ENCODE assay signal across 24 cellular contexts in genomic region chr5:76469656-76470290, GRCh38.
A peak's percentile ranks its signal among the peaks of the same experiment; 100 is the strongest.
DNase-seq lines count a peak whose midpoint lies in the region; TF ChIP-seq lines count a peak whose summit lies in the region.
"Had no signal": no experiment of that assay in that cellular context is flagged by ENCODE, and none has a peak within 500 bp of the region (broad histone marks: within the 10 kb centered on the region; RNA-seq: fewer than 3 reads in every experiment).

No MANE protein-coding gene starts in this region.

- peak; percentile 45 for DNase-seq in activated CD4-positive, alpha-beta T cell treated with anti-CD3 and anti-CD28 coated beads for 48 hours
- DNase-seq in activated CD4-positive, alpha-beta T cell treated with anti-CD3 and anti-CD28 coated beads, Interleukin-2, amount 50 U/mL, for 1 hour, result no peak
- DNase-seq in CD14-positive monocyte (ENCODE audit: low spot score) (no peak), iris pigment epithelial cell (ENCODE audit: low read depth) (peak; percentile 70), NCI-H2107 treated with DMSO at 0.1 percent for 48 hours (lab: John Stamatoyannopoulos, UW; ENCODE audit: unreplicated experiment) (no peak), chondrocyte (ENCODE audit: low spot score) (no peak), GM03348 (ENCODE audit: low spot score) (no peak)
- peak; percentile 71 for DNase-seq in activated CD4-positive, alpha-beta memory T cell treated with anti-CD3 and anti-CD28 coated beads for 36 hours
- DNase-seq: 8988T; activated CD4-positive, CD25-positive, alpha-beta regulatory T cell; activated CD8-positive, alpha-beta memory T cell treated with anti-CD3 and anti-CD28 coated beads, Interleukin-2, amount 10 ng/mL, durations not matched to agents 7 days and 5 days; activated effector memory CD4-positive, alpha-beta T cell treated with anti-CD3 and anti-CD28 coated beads, Interleukin-2, amount 50 U/mL, for 16 hours; aorta; Calu3; foreskin keratinocyte; Karpas-422; left ventricle myocardium superior; NCI-H187; NCI-H345; NCI-H774; upper lobe of right lung had no signal

- H3K4me3 Mint-ChIP-seq in CD14-positive monocyte (peak overlapping the region in 1 of 2 donors; percentile 57), chondrocyte (ENCODE audit: unreplicated experiment) (no peak overlapping the region)
- no peak overlapping the region for H3K4me3 Mint-ChIP-seq in activated CD4-positive, alpha-beta memory T cell treated with anti-CD3 and anti-CD28 coated beads for 36 hours
- H3K4me3 Mint-ChIP-seq: activated CD8-positive, alpha-beta memory T cell treated with anti-CD3 and anti-CD28 coated beads, Interleukin-2, amount 10 ng/mL, durations not matched to agents 7 days and 5 days; central memory CD8-positive, alpha-beta T cell; GM23338; neural progenitor cell had no signal

- H3K4me1 Mint-ChIP-seq in CD14-positive monocyte (peaks cover 64% of the 10 kb centered on the region), chondrocyte (ENCODE audit: low read depth) (peaks cover 7% of the 10 kb centered on the region)
- H3K4me1 Mint-ChIP-seq in activated CD4-positive, alpha-beta memory T cell treated with anti-CD3 and anti-CD28 coated beads for 36 hours (ENCODE audit: low read depth), result peaks cover 93% of the 10 kb centered on the region

- H3K9me3 Mint-ChIP-seq in CD14-positive monocyte (no peaks in the 10 kb centered on the region), chondrocyte (ENCODE audit: low read depth) (peaks cover 2% of the 10 kb centered on the region)
- no peaks in the 10 kb centered on the region for H3K9me3 Mint-ChIP-seq in activated CD4-positive, alpha-beta memory T cell treated with anti-CD3 and anti-CD28 coated beads for 36 hours
- H3K9me3 Mint-ChIP-seq: central memory CD8-positive, alpha-beta T cell had no signal

- intact Hi-C loops in CD14-positive monocyte (cut with micrococcal nuclease), result loop anchor here (5.0 to 10.0 kb wide), 3 partner anchors 62 to 65 kb away; partner anchors contain the start of gene IQGAP2 (in 1 of the 2)
- intact Hi-C loops in activated CD4-positive, alpha-beta memory T cell treated with anti-CD3 and anti-CD28 coated beads for 36 hours (cut with micrococcal nuclease), result loop anchor here (5.0 kb wide), 4 partner anchors 37 to 1892 kb away; no protein-coding TSS in a partner anchor

- CTCF ChIA-PET in activated CD4-positive, alpha-beta memory T cell treated with anti-CD3 and anti-CD28 coated beads for 36 hours (lab: Charles Lee), result interaction anchor here (0.7 to 2.3 kb wide), 10 partner anchors 14 to 113 kb away, joined by 3 to 10 read pairs (median 4); partner anchors contain the start of gene IQGAP2

- H3K27me3 Mint-ChIP-seq in CD14-positive monocyte (ENCODE audit: low read depth in 3 of 3), result no peaks in the 10 kb centered on the region
- no peaks in the 10 kb centered on the region for H3K27me3 Mint-ChIP-seq in activated CD4-positive, alpha-beta memory T cell treated with anti-CD3 and anti-CD28 coated beads for 36 hours
- no peaks in the 10 kb centered on the region for H3K27me3 Mint-ChIP-seq in chondrocyte (ENCODE audit: low read depth)
- H3K27me3 Mint-ChIP-seq: activated CD8-positive, alpha-beta memory T cell treated with anti-CD3 and anti-CD28 coated beads, Interleukin-2, amount 10 ng/mL, durations not matched to agents 7 days and 5 days; central memory CD8-positive, alpha-beta T cell had no signal

- no peak for TF ChIP-seq CTCF in CD14-positive monocyte (IDR thresholded peaks at IDR 0.05)
- no peak for TF ChIP-seq CTCF in chondrocyte (IDR thresholded peaks at IDR 0.05)

- H3K36me3 Mint-ChIP-seq in CD14-positive monocyte (peaks cover 21 to 29% of the 10 kb centered on the region in 2 donors), chondrocyte (ENCODE audit: low read depth) (no peaks in the 10 kb centered on the region)
- peaks cover 21% of the 10 kb centered on the region for H3K36me3 Mint-ChIP-seq in activated CD4-positive, alpha-beta memory T cell treated with anti-CD3 and anti-CD28 coated beads for 36 hours

- H3K27ac Mint-ChIP-seq in CD14-positive monocyte, result peak overlapping the region; percentile 87 to 97 (median 93)
- peak overlapping the region; percentile 82 for H3K27ac Mint-ChIP-seq in activated CD4-positive, alpha-beta memory T cell treated with anti-CD3 and anti-CD28 coated beads for 36 hours
- no peak overlapping the region for H3K27ac Mint-ChIP-seq in chondrocyte (ENCODE audit: unreplicated experiment)
- H3K27ac Mint-ChIP-seq: activated CD8-positive, alpha-beta memory T cell treated with anti-CD3 and anti-CD28 coated beads, Interleukin-2, amount 10 ng/mL, durations not matched to agents 7 days and 5 days; GM23338; neural progenitor cell had no signal

- POLR2A ChIA-PET in activated CD4-positive, alpha-beta memory T cell treated with anti-CD3 and anti-CD28 coated beads for 36 hours (lab: Charles Lee), result interaction anchor here (1.0 to 3.1 kb wide), 5 partner anchors 13 to 78 kb away, joined by 3 to 10 read pairs (median 7); partner anchors contain the start of gene IQGAP2

Comparison
In these comparisons a context has a peak if more than half of its experiments do, and no peak if none do; other contexts are left out.
1. DNase-seq: peak in activated CD4-positive, alpha-beta T cell treated with anti-CD3 and anti-CD28 coated beads for 48 hours (single experiment), activated CD4-positive, alpha-beta memory T cell treated with anti-CD3 and anti-CD28 coated beads for 36 hours (single experiment) and iris pigment epithelial cell (single experiment); none in activated CD4-positive, alpha-beta T cell treated with anti-CD3 and anti-CD28 coated beads, Interleukin-2, amount 50 U/mL, for 1 hour (single experiment), CD14-positive monocyte (single experiment), NCI-H2107 treated with DMSO at 0.1 percent for 48 hours (single experiment), chondrocyte (single experiment) and GM03348 (single experiment).